ENCODE assay signal across 14 cellular contexts in the genomic region with DNA sequence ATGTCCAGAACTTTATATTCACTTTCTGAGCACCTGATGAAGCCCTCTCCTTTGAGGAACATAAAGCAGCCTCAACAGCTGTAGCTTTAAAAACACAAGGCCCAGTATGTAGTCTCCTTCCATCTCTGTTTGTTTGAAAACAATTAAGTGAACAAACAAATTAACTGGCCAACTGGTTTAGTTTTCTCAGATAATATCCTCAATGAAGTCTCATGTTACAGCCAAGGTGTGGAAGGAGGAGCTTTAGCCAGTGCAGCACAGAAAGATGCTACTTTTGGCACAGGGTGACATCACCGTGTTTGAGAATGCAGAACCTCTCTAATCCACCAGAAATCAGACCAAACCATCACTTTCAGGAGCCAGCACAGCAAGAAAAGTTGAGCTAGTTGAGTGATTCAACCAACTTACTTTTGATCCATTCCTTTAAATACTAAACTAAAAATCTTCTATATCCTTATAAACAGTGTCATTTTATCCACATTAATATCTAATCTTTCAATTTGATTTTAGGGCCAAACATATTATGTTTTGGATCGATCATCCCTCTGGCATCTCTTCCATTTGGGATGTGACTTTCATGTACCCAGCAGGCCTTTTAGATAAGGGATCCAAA.
DNase-seq lines count a peak whose midpoint lies in the region; ATAC-seq and TF ChIP-seq lines count a peak whose summit lies in the region.
"Had no signal": no experiment of that assay in that cellular context is flagged by ENCODE, and none has a peak within 500 bp of the region (broad histone marks: within the 10 kb centered on the region; RNA-seq: fewer than 3 reads in every experiment).

No MANE protein-coding gene starts in this region.

- peaks cover 31% of the 10 kb centered on the region for H3K4me1 Mint-ChIP-seq in activated T-cell treated with anti-CD3 and anti-CD28 coated beads, Interleukin-2, amount 50 U/mL, for 24 hours (ENCODE audit: low read depth)
- H3K4me1 Mint-ChIP-seq in neural progenitor cell = peaks cover 11% of the 10 kb centered on the region

- H3K9ac ChIP-seq in neural progenitor cell = no peak overlapping the region

- peaks cover 24% of the 10 kb centered on the region for H3K4me1 ChIP-seq in neural progenitor cell

- no peaks in the 10 kb centered on the region for H3K27me3 ChIP-seq in neural progenitor cell

- H3K27me3 Mint-ChIP-seq in activated T-cell treated with anti-CD3 and anti-CD28 coated beads, Interleukin-2, amount 50 U/mL, for 24 hours = no peaks in the 10 kb centered on the region
- H3K27me3 Mint-ChIP-seq in neural progenitor cell (ENCODE audit: insufficient read depth, low read depth) = no peaks in the 10 kb centered on the region

- peak overlapping the region; percentile 9 for H3K4me2 ChIP-seq in neural progenitor cell

- DNase-seq in activated T-cell treated with anti-CD3 and anti-CD28 coated beads, Interleukin-2, amount 50 U/mL, for 24 hours = no peak
- DNase-seq in activated T-cell treated with anti-CD3 and anti-CD28 coated beads for 4 hours = no peak
- DNase-seq in NCI-H1105 treated with DMSO at 0.1 percent for 48 hours (lab: John Stamatoyannopoulos, UW) = peak; percentile 72
- peak; percentile 35 for DNase-seq in NCI-H345 (lab: John Stamatoyannopoulos, UW)
- DNase-seq in neural progenitor cell (ENCODE audit: low spot score) = no peak
- DNase-seq in NCI-H187 (lab: John Stamatoyannopoulos, UW) = no peak
- DNase-seq: Calu3, GF-D8, KG1, MG63, NCI-H524 treated with DMSO at 0.1 percent for 48 hours, SHP77 treated with DMSO at 0.1 percent for 48 hours, T-helper 2 cell had no signal

- no peak overlapping the region for H2AFZ ChIP-seq in neural progenitor cell (replicated peaks)

- H3K79me2 ChIP-seq in neural progenitor cell (ENCODE audit: low read depth) = no peaks in the 10 kb centered on the region

- H3F3A ChIP-seq in neural progenitor cell (ENCODE audit: low read depth) = peaks cover 6% of the 10 kb centered on the region

- no peaks in the 10 kb centered on the region for H4K20me1 ChIP-seq in neural progenitor cell (ENCODE audit: low read depth)

- no peak for ATAC-seq in GM21381 (IDR thresholded peaks at IDR 0.05; ENCODE audit: unreplicated experiment)

- peaks cover 45% of the 10 kb centered on the region for H3K36me3 Mint-ChIP-seq in activated T-cell treated with anti-CD3 and anti-CD28 coated beads, Interleukin-2, amount 50 U/mL, for 24 hours (ENCODE audit: low read depth)
- no peaks in the 10 kb centered on the region for H3K36me3 Mint-ChIP-seq in neural progenitor cell

- no peak overlapping the region for H3K4me3 ChIP-seq in neural progenitor cell
- H3K4me3 ChIP-seq: MG63 had no signal

- peak overlapping the region; percentile 6 for H3K27ac Mint-ChIP-seq in activated T-cell treated with anti-CD3 and anti-CD28 coated beads, Interleukin-2, amount 50 U/mL, for 24 hours
- no peak overlapping the region for H3K27ac Mint-ChIP-seq in neural progenitor cell

- no peaks in the 10 kb centered on the region for H3K9me3 ChIP-seq in neural progenitor cell (ENCODE audit: low read depth)
- H3K9me3 ChIP-seq: MG63 had no signal

- no peaks in the 10 kb centered on the region for H3K9me3 Mint-ChIP-seq in activated T-cell treated with anti-CD3 and anti-CD28 coated beads, Interleukin-2, amount 50 U/mL, for 24 hours
- no peaks in the 10 kb centered on the region for H3K9me3 Mint-ChIP-seq in neural progenitor cell

- H3K27ac ChIP-seq in neural progenitor cell = no peak overlapping the region

- TF ChIP-seq CTCF in neural progenitor cell (IDR thresholded peaks at IDR 0.05) = no peak

- H3K36me3 ChIP-seq in neural progenitor cell = no peaks in the 10 kb centered on the region
- H3K36me3 ChIP-seq: MG63 had no signal

- H3K4me3 Mint-ChIP-seq in activated T-cell treated with anti-CD3 and anti-CD28 coated beads, Interleukin-2, amount 50 U/mL, for 24 hours = no peak overlapping the region
- H3K4me3 Mint-ChIP-seq in neural progenitor cell = no peak overlapping the region

Comparison
In these comparisons a context has a peak if more than half of its experiments do, and no peak if none do; other contexts are left out.
1. DNase-seq: peak in NCI-H1105 treated with DMSO at 0.1 percent for 48 hours (single experiment) and NCI-H345 (single experiment); none in activated T-cell treated with anti-CD3 and anti-CD28 coated beads, Interleukin-2, amount 50 U/mL, for 24 hours (single experiment), activated T-cell treated with anti-CD3 and anti-CD28 coated beads for 4 hours (single experiment), neural progenitor cell (single experiment) and NCI-H187 (0 of 2).